1 cellular context compared by ENCODE assay signal in the genomic region with DNA sequence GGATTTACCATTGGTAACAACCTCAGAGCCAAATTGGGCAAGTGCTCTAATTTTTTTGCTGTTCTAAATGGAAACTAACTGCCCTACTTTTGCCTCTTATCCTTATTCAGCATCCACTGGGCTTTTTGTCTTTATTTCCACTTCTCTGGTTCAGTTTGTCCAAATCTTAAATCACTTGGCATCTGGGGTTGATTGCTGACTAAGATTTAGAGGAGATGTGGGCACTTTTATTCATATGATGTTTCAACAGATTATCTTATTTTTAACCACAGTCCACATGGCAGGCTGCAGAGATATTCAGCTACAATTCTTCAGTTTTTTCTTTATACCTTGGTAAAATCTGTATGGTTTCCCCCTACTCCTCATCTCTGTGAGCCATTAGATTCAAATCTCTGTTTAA.
TF ChIP-seq lines count a peak whose summit lies in the region.

No MANE protein-coding gene starts in this region.

TF ChIP-seq in GM23338, 12 proteins besides CTCF, POLR2A, EP300 and RAD21 (continued from another document):
- TF ChIP-seq, protein P1, sequence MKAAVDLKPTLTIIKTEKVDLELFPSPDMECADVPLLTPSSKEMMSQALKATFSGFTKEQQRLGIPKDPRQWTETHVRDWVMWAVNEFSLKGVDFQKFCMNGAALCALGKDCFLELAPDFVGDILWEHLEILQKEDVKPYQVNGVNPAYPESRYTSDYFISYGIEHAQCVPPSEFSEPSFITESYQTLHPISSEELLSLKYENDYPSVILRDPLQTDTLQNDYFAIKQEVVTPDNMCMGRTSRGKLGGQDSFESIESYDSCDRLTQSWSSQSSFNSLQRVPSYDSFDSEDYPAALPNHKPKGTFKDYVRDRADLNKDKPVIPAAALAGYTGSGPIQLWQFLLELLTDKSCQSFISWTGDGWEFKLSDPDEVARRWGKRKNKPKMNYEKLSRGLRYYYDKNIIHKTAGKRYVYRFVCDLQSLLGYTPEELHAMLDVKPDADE (IDR thresholded peaks at IDR 0.05) = no peak
- TF ChIP-seq JUNB (IDR thresholded peaks at IDR 0.05; ENCODE audit: unreplicated experiment) (no peak), STAT1 (IDR thresholded peaks at IDR 0.05; ENCODE audit: unreplicated experiment) (no peak), ZNF114 (CRISPR knock-in tag; IDR thresholded peaks at IDR 0.05) (no peak), NANOG (IDR thresholded peaks at IDR 0.05; ENCODE audit: borderline replicate concordance) (no peak), EZH2 (IDR thresholded peaks at IDR 0.05; ENCODE audit: low read depth, unreplicated experiment) (no peak)
- TF ChIP-seq, protein P2, sequence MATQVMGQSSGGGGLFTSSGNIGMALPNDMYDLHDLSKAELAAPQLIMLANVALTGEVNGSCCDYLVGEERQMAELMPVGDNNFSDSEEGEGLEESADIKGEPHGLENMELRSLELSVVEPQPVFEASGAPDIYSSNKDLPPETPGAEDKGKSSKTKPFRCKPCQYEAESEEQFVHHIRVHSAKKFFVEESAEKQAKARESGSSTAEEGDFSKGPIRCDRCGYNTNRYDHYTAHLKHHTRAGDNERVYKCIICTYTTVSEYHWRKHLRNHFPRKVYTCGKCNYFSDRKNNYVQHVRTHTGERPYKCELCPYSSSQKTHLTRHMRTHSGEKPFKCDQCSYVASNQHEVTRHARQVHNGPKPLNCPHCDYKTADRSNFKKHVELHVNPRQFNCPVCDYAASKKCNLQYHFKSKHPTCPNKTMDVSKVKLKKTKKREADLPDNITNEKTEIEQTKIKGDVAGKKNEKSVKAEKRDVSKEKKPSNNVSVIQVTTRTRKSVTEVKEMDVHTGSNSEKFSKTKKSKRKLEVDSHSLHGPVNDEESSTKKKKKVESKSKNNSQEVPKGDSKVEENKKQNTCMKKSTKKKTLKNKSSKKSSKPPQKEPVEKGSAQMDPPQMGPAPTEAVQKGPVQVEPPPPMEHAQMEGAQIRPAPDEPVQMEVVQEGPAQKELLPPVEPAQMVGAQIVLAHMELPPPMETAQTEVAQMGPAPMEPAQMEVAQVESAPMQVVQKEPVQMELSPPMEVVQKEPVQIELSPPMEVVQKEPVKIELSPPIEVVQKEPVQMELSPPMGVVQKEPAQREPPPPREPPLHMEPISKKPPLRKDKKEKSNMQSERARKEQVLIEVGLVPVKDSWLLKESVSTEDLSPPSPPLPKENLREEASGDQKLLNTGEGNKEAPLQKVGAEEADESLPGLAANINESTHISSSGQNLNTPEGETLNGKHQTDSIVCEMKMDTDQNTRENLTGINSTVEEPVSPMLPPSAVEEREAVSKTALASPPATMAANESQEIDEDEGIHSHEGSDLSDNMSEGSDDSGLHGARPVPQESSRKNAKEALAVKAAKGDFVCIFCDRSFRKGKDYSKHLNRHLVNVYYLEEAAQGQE (IDR thresholded peaks at IDR 0.05; ENCODE audit: unreplicated experiment) = no peak
